Comparison of ENCODE assay signal across 8 cellular contexts in the genomic region with DNA sequence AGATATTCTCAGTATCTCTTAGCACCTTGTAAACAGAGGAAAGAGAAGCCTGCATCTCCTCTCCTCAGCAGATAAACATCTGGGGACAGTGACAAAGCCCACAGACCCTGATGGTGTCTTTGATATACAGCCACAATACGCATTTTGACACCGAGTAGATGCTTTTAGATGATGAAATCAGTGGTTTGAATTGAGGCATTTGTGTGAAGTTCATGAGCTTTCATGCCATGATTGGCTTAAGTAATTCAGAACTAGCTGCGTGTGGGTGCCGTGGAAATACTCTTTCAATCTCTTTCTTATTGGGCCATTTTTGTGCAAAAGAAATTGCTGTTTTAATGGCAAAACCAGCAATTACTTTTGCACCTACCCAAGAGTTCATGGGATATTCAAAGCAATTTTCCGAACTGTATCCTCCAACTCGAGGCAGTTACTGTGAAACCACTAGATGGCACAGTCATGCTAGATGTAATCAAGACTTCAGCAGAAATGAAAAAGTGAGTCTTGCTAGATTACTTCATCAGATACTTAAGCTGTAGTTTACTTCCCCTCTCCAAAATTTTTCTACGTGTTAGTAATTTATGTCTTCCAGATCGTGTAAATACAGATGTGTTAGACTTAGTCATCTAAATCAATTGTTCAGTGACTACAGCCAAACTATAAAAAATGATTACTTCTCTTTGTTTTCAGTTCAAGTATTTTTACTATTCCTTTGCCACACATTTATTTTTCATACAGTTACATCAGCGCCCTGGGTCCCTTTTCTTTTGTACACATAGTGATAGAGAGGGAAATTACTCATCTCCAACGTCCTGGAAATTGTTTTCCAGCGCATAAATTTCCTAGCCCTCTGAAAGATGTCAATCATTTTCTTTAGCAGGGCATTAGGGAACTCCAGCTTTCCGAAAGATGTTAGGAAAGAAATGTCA. TPM values are rescaled to one million over a fixed set of nuclear protein-coding genes. Genes with fewer than 3 reads are reported as not detected.
DNase-seq lines count a peak whose midpoint lies in the region; ATAC-seq and TF ChIP-seq lines count a peak whose summit lies in the region.

No MANE protein-coding gene starts in this region.

- POLR2A ChIA-PET in CD8-positive, alpha-beta memory T cell (lab: Charles Lee): interaction anchor here (0.6 to 0.7 kb wide), 2 partner anchors 182 to 397 kb away, joined by 3 read pairs; partner anchors contain the start of gene PLEKHG1

- H3K9me3 ChIP-seq in CD8-positive, alpha-beta memory T cell (ENCODE audit: low read length): no peaks in the 10 kb centered on the region
- peaks cover 0 to 7% (median 0%) of the 10 kb centered on the region in 12 donors for H3K9me3 ChIP-seq in heart left ventricle

- ATAC-seq in GM18861 (IDR thresholded peaks at IDR 0.05; ENCODE audit: unreplicated experiment): peak; percentile 81
- peak; percentile 87 for ATAC-seq in HG03432 (IDR thresholded peaks at IDR 0.05; ENCODE audit: unreplicated experiment)
- ATAC-seq in heart left ventricle: peak; percentile 70 to 89 (median 85)

- peak overlapping the region; percentile 53 for H3K4me3 ChIP-seq in CD8-positive, alpha-beta memory T cell (ENCODE audit: low read length)
- peak overlapping the region in 10 of 12 donors; percentile 27 to 52 (median 46) for H3K4me3 ChIP-seq in heart left ventricle

- H3K4me1 Mint-ChIP-seq in CD8-positive, alpha-beta memory T cell: peaks cover 9 to 26% (median 20%) of the 10 kb centered on the region in 3 donors
- peaks cover 16% of the 10 kb centered on the region for H3K4me1 Mint-ChIP-seq in activated naive CD8-positive, alpha-beta T cell treated with anti-CD3 and anti-CD28 coated beads for 36 hours

- H3K27me3 Mint-ChIP-seq in CD8-positive, alpha-beta memory T cell: peaks cover 8 to 31% of the 10 kb centered on the region in 2 donors
- peaks cover 20% of the 10 kb centered on the region for H3K27me3 Mint-ChIP-seq in activated naive CD8-positive, alpha-beta T cell treated with anti-CD3 and anti-CD28 coated beads for 36 hours

- H3K4me1 ChIP-seq in CD8-positive, alpha-beta memory T cell (ENCODE audit: insufficient read depth, low read length): peaks cover 3% of the 10 kb centered on the region
- H3K4me1 ChIP-seq in heart left ventricle: peaks cover 0 to 24% (median 8%) of the 10 kb centered on the region in 12 donors

- TF ChIP-seq POLR2A in heart left ventricle (IDR thresholded peaks at IDR 0.05): no peak

- H3K27ac ChIP-seq in CD8-positive, alpha-beta memory T cell (ENCODE audit: low read depth, low read length): no peak overlapping the region
- H3K27ac ChIP-seq in heart left ventricle: peak overlapping the region; percentile 53 to 82 (median 72)

- 11 to 14% (median 13%) methylated on average over 12 of the region's 12 CpGs for WGBS in heart left ventricle, 4 donors

- CTCF ChIA-PET in CD8-positive, alpha-beta memory T cell (lab: Charles Lee): interaction anchor here (0.6 to 6.9 kb wide), 30 partner anchors 9 to 417 kb away, joined by 3 to 95 read pairs (median 4); partner anchors contain the start of gene PLEKHG1

- H3K36me3 ChIP-seq in CD8-positive, alpha-beta memory T cell (ENCODE audit: insufficient read depth, low read length): no peaks in the 10 kb centered on the region
- no peaks in the 10 kb centered on the region for H3K36me3 ChIP-seq in heart left ventricle

- intact Hi-C loops in heart left ventricle (cut with DNase I): loop anchor here in 9 of 10 donors (1.0 to 10.0 kb wide), 12 partner anchors 179 to 917 kb away; partner anchors contain the start of gene PLEKHG1 (in 1 of the 9)

- no peaks in the 10 kb centered on the region for H3K27me3 ChIP-seq in CD8-positive, alpha-beta memory T cell (ENCODE audit: insufficient read depth, low read length, poor library complexity, severe bottlenecking)
- no peaks in the 10 kb centered on the region for H3K27me3 ChIP-seq in heart left ventricle

- H3K27ac Mint-ChIP-seq in CD8-positive, alpha-beta memory T cell: peak overlapping the region; percentile 6 to 96 (median 39)
- peak overlapping the region; percentile 86 for H3K27ac Mint-ChIP-seq in activated naive CD8-positive, alpha-beta T cell treated with anti-CD3 and anti-CD28 coated beads for 36 hours

- H3K36me3 Mint-ChIP-seq in CD8-positive, alpha-beta memory T cell: no peaks in the 10 kb centered on the region
- H3K36me3 Mint-ChIP-seq in activated naive CD8-positive, alpha-beta T cell treated with anti-CD3 and anti-CD28 coated beads for 36 hours: peaks cover 1% of the 10 kb centered on the region

- TF ChIP-seq CTCF in heart left ventricle (IDR thresholded peaks at IDR 0.05): peak; percentile 70 to 90 (median 79)

- H3K4me3 Mint-ChIP-seq in CD8-positive, alpha-beta memory T cell: peak overlapping the region; percentile 72 to 92 (median 77)
- H3K4me3 Mint-ChIP-seq in activated naive CD8-positive, alpha-beta T cell treated with anti-CD3 and anti-CD28 coated beads for 36 hours: peak overlapping the region; percentile 72

- DNase-seq in CD8-positive, alpha-beta memory T cell: peak in 4 of 5 donors; percentile 6 to 51 (median 32)
- DNase-seq in NCI-H69 (lab: John Stamatoyannopoulos, UW): peak; percentile 68
- peak; percentile 16 for DNase-seq in activated naive CD8-positive, alpha-beta T cell treated with anti-CD3 and anti-CD28 coated beads for 36 hours
- peak in 1 of 5 donors; percentile 42 for DNase-seq in heart left ventricle
- DNase-seq in pulmonary artery endothelial cell (ENCODE audit: low read depth, low spot score): peak; percentile 68
- no peak for DNase-seq in UCSD-AML1 (lab: John Stamatoyannopoulos, UW; ENCODE audit: unreplicated experiment)

- peaks cover 0 to 5% (median 0%) of the 10 kb centered on the region in 5 donors for H3K9me3 Mint-ChIP-seq in CD8-positive, alpha-beta memory T cell
- peaks cover 10% of the 10 kb centered on the region for H3K9me3 Mint-ChIP-seq in activated naive CD8-positive, alpha-beta T cell treated with anti-CD3 and anti-CD28 coated beads for 36 hours

RNA-seq across cellular contexts. Expression of gene IYD, which starts 49.4 kb away (rescaled TPM):
- not detected for total RNA-seq in CD8-positive, alpha-beta memory T cell
- not detected for polyA plus RNA-seq in CD8-positive, alpha-beta memory T cell
- not detected for total RNA-seq in activated naive CD8-positive, alpha-beta T cell treated with anti-CD3 and anti-CD28 coated beads for 36 hours
- under 1 TPM in 1 of 9 donors, not detected in 8; 0.12 TPM for total RNA-seq in heart left ventricle
- polyA plus RNA-seq in heart left ventricle: not detected
- total RNA-seq in pulmonary artery endothelial cell: 0.07 TPM in 1 of 2 replicates, not detected in the other
